In the genomic region with DNA sequence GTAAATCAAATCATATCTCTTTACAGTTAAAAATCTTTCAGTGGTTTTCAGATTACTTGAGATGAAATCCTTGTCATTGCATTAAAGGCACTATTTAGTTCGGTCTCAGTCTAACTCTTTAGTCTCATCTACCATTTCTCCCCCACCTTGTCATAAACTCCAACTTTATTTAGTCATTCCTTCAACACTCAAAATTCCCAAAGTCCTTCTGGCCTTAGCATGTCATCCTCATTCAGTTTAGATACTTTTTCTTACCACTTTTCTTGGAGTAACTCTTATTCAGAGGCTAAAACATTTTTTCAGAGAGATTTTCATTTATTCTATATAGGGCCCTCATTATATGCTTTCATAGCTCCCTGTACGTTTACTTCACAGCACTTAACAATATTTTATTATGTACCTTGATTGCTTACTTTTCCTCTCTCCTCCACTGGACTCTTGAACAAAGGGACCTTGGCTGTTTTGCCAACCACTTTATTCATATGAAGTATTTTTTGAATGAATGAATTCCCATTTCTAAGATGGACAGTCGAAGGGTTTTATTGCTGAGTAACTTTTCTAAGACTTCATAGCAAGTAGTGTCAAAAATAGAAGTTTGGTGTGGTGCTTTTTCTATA, we compare ENCODE assay signal across 23 cellular contexts. TPM values are rescaled to one million over a fixed set of nuclear protein-coding genes. Genes with fewer than 3 reads are reported as not detected.
A peak's percentile ranks its signal among the peaks of the same experiment; 100 is the strongest.
DNase-seq lines count a peak whose midpoint lies in the region; ATAC-seq, FAIRE-seq and TF ChIP-seq lines count a peak whose summit lies in the region.
"Had no signal": no experiment of that assay in that cellular context is flagged by ENCODE, and none has a peak within 500 bp of the region (broad histone marks: within the 10 kb centered on the region; RNA-seq: fewer than 3 reads in every experiment).

No MANE protein-coding gene starts in this region.

- ATAC-seq in HepG2 (no peak), GM19023 (IDR thresholded peaks at IDR 0.05; ENCODE audit: unreplicated experiment) (no peak), GM21515 (IDR thresholded peaks at IDR 0.05; ENCODE audit: unreplicated experiment) (no peak)

- TF ChIP-seq POLR2A in HepG2 (IDR thresholded peaks at IDR 0.05; ENCODE audit: insufficient read depth in 1 of 2, low read depth in 2 of 2, low read length in 2 of 2), result no peak

- peaks cover 24% of the 10 kb centered on the region for H3K36me3 Mint-ChIP-seq in activated CD4-positive, alpha-beta T cell treated with anti-CD3 and anti-CD28 coated beads, Interleukin-2, amount 10 ng/mL, durations not matched to agents 24 days and 14 days (ENCODE audit: low read depth)
- H3K36me3 Mint-ChIP-seq in CD14-positive monocyte, result peaks cover 6 to 24% of the 10 kb centered on the region in 2 donors

- no peak for TF ChIP-seq RAD21 in HepG2 (CRISPR knock-in tag; IDR thresholded peaks at IDR 0.05)

- CTCF ChIA-PET in HepG2 (lab: Yijun Ruan, JAX; ENCODE audit: low intra/inter-chr PET ratio, low total read pairs), result no interaction called here

- POLR2A ChIA-PET in HepG2 (lab: Yijun Ruan, JAX), result no interaction called here

- no TSS peak for BruUV-seq in HepG2 (replicated peaks; lab: Mats Ljungman, UMichigan)

- peak overlapping the region; percentile 6 for H3K27ac Mint-ChIP-seq in activated CD4-positive, alpha-beta T cell treated with anti-CD3 and anti-CD28 coated beads, Interleukin-2, amount 10 ng/mL, durations not matched to agents 24 days and 14 days
- H3K27ac Mint-ChIP-seq in CD14-positive monocyte, result peak overlapping the region in 5 of 7 donors; percentile 11 to 48 (median 19)
- H3K27ac Mint-ChIP-seq: progenitor cell of endocrine pancreas had no signal

- intact Hi-C loops in activated CD4-positive, alpha-beta T cell treated with anti-CD3 and anti-CD28 coated beads, Interleukin-2, amount 10 ng/mL, durations not matched to agents 24 days and 14 days (cut with micrococcal nuclease), result no loop called here
- intact Hi-C loops in CD14-positive monocyte (cut with micrococcal nuclease), result no loop called here
- intact Hi-C loops in HepG2 (cut with micrococcal nuclease; ENCODE audit: unreplicated experiment), result no loop called here

- FAIRE-seq in HepG2 (lab: Jason Lieb, UNC), result no peak
- FAIRE-seq: A204.1, bronchial epithelial cell, kidney, RCC 7860 had no signal

- 79% methylated on average over 3 of the region's 3 CpGs for WGBS in HepG2 (ENCODE audit: low lambda C conversion rate)

- peaks cover 96% of the 10 kb centered on the region for H3K79me2 ChIP-seq in HepG2 (ENCODE audit: insufficient read depth, low read length)

- peaks cover 15% of the 10 kb centered on the region; the same call in 1 of the 2 replicates for H4K20me1 ChIP-seq in HepG2 (ENCODE audit: insufficient read depth, low read length)

- in situ Hi-C loops in HepG2 (cut with HindIII; ENCODE audit: extremely low pct_ligation_motif_present, low pct_unique_long_range_greater_than_20kb), result no loop called here

- peak overlapping the region; percentile 12 for H3K27ac ChIP-seq in HepG2 (ENCODE audit: extremely low read length, insufficient read depth, low read length)
- H3K27ac ChIP-seq: KMS-11, SJSA1 had no signal

- no peaks in the 10 kb centered on the region for H3K27me3 ChIP-seq in HepG2 (ENCODE audit: control insufficient read depth in 1 of 2, insufficient read depth in 2 of 2, low read length in 2 of 2)
- H3K27me3 ChIP-seq: SJSA1 had no signal

- peak overlapping the region; percentile 0 for H3K4me3 Mint-ChIP-seq in activated CD4-positive, alpha-beta T cell treated with anti-CD3 and anti-CD28 coated beads, Interleukin-2, amount 10 ng/mL, durations not matched to agents 24 days and 14 days
- no peak overlapping the region for H3K4me3 Mint-ChIP-seq in CD14-positive monocyte

- H3K9me3 Mint-ChIP-seq in activated CD4-positive, alpha-beta T cell treated with anti-CD3 and anti-CD28 coated beads, Interleukin-2, amount 10 ng/mL, durations not matched to agents 24 days and 14 days, result no peaks in the 10 kb centered on the region
- no peaks in the 10 kb centered on the region for H3K9me3 Mint-ChIP-seq in CD14-positive monocyte

- DNase-seq in activated CD4-positive, alpha-beta T cell treated with anti-CD3 and anti-CD28 coated beads, Interleukin-2, amount 10 ng/mL, durations not matched to agents 24 days and 14 days, result no peak
- DNase-seq in activated CD4-positive, alpha-beta T cell treated with anti-CD3 and anti-CD28 coated beads for 48 hours, result no peak
- DNase-seq in CD14-positive monocyte (ENCODE audit: low spot score) (no peak), LNCaP clone FGC (ENCODE audit: low read depth) (peak; percentile 57), HepG2 (ENCODE audit: low spot score) (no peak), SIG-M5 treated with dmso at 0.1 percent for 504 hours (lab: John Stamatoyannopoulos, UW; ENCODE audit: unreplicated experiment) (no peak)
- DNase-seq: activated CD4-positive, alpha-beta T cell treated with anti-CD3 and anti-CD28 coated beads for 1 hour; activated gamma-delta T cell treated with Interleukin-2 at 50 U/mL for 16 hours; amygdala; cortex of kidney; kidney; NCI-H1694 treated with DMSO at 0.1 percent for 48 hours; NCI-H69; trophoblast cell had no signal

- H3K4me2 ChIP-seq in HepG2 (ENCODE audit: low read depth, low read length), result no peak overlapping the region
- H3K4me2 ChIP-seq: KMS-11 had no signal

- TF ChIP-seq EP300 in HepG2 (IDR thresholded peaks at IDR 0.05; ENCODE audit: low read depth in 2 of 2, low read length in 2 of 2), result no peak
- TF ChIP-seq EP300 in HepG2 (CRISPR knock-in tag; IDR thresholded peaks at IDR 0.05; ENCODE audit: borderline replicate concordance), result no peak

- H3K27me3 Mint-ChIP-seq in activated CD4-positive, alpha-beta T cell treated with anti-CD3 and anti-CD28 coated beads, Interleukin-2, amount 10 ng/mL, durations not matched to agents 24 days and 14 days, result no peaks in the 10 kb centered on the region
- no peaks in the 10 kb centered on the region for H3K27me3 Mint-ChIP-seq in CD14-positive monocyte (ENCODE audit: low read depth in 3 of 3)
- H3K27me3 Mint-ChIP-seq: progenitor cell of endocrine pancreas had no signal

- H2AFZ ChIP-seq in HepG2 (ENCODE audit: low read length), result no peak overlapping the region

- no peaks in the 10 kb centered on the region for H3K9me3 ChIP-seq in HepG2 (ENCODE audit: low read length)
- H3K9me3 ChIP-seq: SJSA1 had no signal

- TF ChIP-seq CTCF in CD14-positive monocyte (IDR thresholded peaks at IDR 0.05) (no peak), LNCaP clone FGC (IDR thresholded peaks at IDR 0.05; ENCODE audit: control insufficient read depth, extremely low read depth, insufficient read depth) (no peak), HepG2 (CRISPR knock-in tag; IDR thresholded peaks at IDR 0.05) (no peak)

- no peak overlapping the region for H3K4me3 ChIP-seq in LNCaP clone FGC (ENCODE audit: low read depth, low read length)
- no peak overlapping the region for H3K4me3 ChIP-seq in HepG2 (replicated peaks in 1 of 3; ENCODE audit: insufficient read depth in 1 of 3, low read depth in 2 of 3, low read length in 3 of 3)
- H3K4me3 ChIP-seq: lung, SJSA1 had no signal

- H3K9ac ChIP-seq in HepG2 (ENCODE audit: insufficient read depth, low read depth, low read length), result no peak overlapping the region
- H3K9ac ChIP-seq: KMS-11 had no signal

- peaks cover 25% of the 10 kb centered on the region for H3K4me1 ChIP-seq in HepG2 (ENCODE audit: insufficient read depth, low read length)

- peaks cover 61% of the 10 kb centered on the region for H3K4me1 Mint-ChIP-seq in activated CD4-positive, alpha-beta T cell treated with anti-CD3 and anti-CD28 coated beads, Interleukin-2, amount 10 ng/mL, durations not matched to agents 24 days and 14 days
- H3K4me1 Mint-ChIP-seq in CD14-positive monocyte, result peaks cover 75% of the 10 kb centered on the region

- no peaks in the 10 kb centered on the region for H3K36me3 ChIP-seq in HepG2 (replicated peaks in 1 of 2; ENCODE audit: control insufficient read depth in 1 of 2, insufficient read depth in 2 of 2, low read length in 2 of 2)
- H3K36me3 ChIP-seq: SJSA1 had no signal

TF ChIP-seq in HepG2, 621 proteins besides CTCF, POLR2A, EP300 and RAD21 (continues in another document):
- TF ChIP-seq NFYB (CRISPR knock-in tag; IDR thresholded peaks at IDR 0.05), result no peak

RNA-seq across cellular contexts. Expression of gene USP15, which starts 12.8 kb away (rescaled TPM):
- total RNA-seq in activated CD4-positive, alpha-beta T cell treated with anti-CD3 and anti-CD28 coated beads, Interleukin-2, amount 10 ng/mL, durations not matched to agents 24 days and 14 days, result 102 and 112 TPM in 2 replicates
- polyA plus RNA-seq in CD14-positive monocyte (100 to 1,000 TPM; 146 to 180 TPM), HepG2 (2011; rRNA removed) (12.2 and 17.3 TPM in 2 replicates)
- 51.7 and 71.1 TPM in 2 replicates for total RNA-seq in HepG2 (2016; rRNA removed; fragmentation: Illumina TruSeq; extraction: Trizol)
- total RNA-seq in HepG2 (2016; cell fraction: cytosol; rRNA removed; fragmentation: Illumina TruSeq; extraction: Trizol; ENCODE audit: low read depth), result 4.3 and 4.6 TPM in 2 replicates
- 59.0 and 74.8 TPM in 2 replicates for total RNA-seq in HepG2 (2016; cell fraction: insoluble cytoplasmic fraction; rRNA removed; fragmentation: Illumina TruSeq; extraction: Trizol)
- total RNA-seq in HepG2 (2016; cell fraction: membrane; rRNA removed; fragmentation: Illumina TruSeq; extraction: Trizol), result 15.7 and 19.6 TPM in 2 replicates
- 101 and 112 TPM in 2 replicates for total RNA-seq in HepG2 (2016; cell fraction: nucleus; rRNA removed; fragmentation: Illumina TruSeq; extraction: Trizol)
- polyA plus RNA-seq in HepG2 (2011; cell fraction: cytosol; rRNA removed), result 4.4 and 8.1 TPM in 2 replicates
- polyA plus RNA-seq in HepG2 (2011; cell fraction: nucleus; rRNA removed), result 17.2 and 21.5 TPM in 2 replicates
- polyA plus RNA-seq in HepG2 (2012), result 16.2 and 23.0 TPM in 2 replicates
- 2.6 and 3.7 TPM in 2 replicates for polyA plus RNA-seq in HepG2 (2016; cell fraction: cytosol; fragmentation: Illumina TruSeq; extraction: Trizol; ENCODE audit: low read depth)
- 41.4 and 47.0 TPM in 2 replicates for polyA plus RNA-seq in HepG2 (2016; cell fraction: insoluble cytoplasmic fraction; fragmentation: Illumina TruSeq; extraction: Trizol; ENCODE audit: low read depth)
- 5.2 and 6.0 TPM in 2 replicates for polyA plus RNA-seq in HepG2 (2016; cell fraction: membrane; fragmentation: Illumina TruSeq; extraction: Trizol; ENCODE audit: low read depth)
- polyA plus RNA-seq in HepG2 (2016; cell fraction: nucleus; fragmentation: Illumina TruSeq; extraction: Trizol; ENCODE audit: insufficient read depth, low read depth), result 48.6 and 55.6 TPM in 2 replicates
- 16.5 and 37.4 TPM in 2 replicates for polyA minus RNA-seq in HepG2 (2011; rRNA and poly(A)+ RNA removed; ENCODE audit: low replicate concordance)
- 8.4 and 9.7 TPM in 2 replicates for polyA minus RNA-seq in HepG2 (2011; cell fraction: cytosol; rRNA and poly(A)+ RNA removed)
- 174 and 212 TPM in 2 replicates for polyA minus RNA-seq in HepG2 (2011; cell fraction: nucleus; rRNA and poly(A)+ RNA removed)
